Comparison of ENCODE assay signal across 16 cellular contexts in the genomic region with DNA sequence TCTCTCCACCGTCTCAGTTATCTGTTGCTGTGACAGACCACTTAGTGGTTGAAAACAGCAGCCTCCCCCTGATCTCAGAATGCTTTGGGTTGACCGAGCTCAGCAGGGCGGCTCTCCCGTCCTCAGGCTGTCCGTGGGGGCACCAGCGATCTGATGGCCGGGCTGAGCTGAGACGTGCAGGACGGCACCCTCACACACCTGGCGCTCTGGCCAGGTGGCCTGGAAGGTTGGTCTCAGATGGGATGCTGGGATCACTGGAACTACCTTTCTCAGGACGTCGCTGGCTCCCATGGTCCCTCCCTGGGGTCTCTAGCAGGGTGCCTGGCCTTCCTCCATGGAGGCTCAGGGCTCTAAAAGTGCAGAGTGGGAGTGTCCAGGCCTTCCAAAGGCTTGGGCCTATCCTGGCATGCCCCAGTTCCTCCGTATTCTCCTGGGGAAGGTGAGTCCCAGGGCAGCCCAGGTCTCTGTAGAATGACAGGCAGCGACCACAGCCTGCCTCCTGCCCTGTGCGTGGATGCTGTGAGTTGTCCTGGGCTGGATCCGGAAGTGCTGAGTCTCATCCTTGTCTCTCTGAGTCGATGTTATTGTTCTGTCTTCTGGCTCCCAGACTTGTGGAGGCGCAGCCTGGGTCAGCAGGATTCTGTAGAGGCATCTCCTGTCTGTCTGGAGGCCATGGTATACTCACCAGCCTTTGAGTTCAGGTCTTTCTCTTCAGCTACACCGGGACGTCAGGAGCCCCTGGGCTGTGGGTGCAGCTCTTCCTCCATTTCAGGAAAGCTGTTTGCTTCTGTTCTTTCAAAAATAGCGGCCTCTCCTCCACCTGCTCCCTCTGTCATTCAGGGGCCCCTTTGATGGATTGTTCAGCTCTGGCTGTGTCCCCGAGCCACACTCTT. TPM values are rescaled to one million over a fixed set of nuclear protein-coding genes. Genes with fewer than 3 reads are reported as not detected.
DNase-seq lines count a peak whose midpoint lies in the region; ATAC-seq and TF ChIP-seq lines count a peak whose summit lies in the region.
"Had no signal": no experiment of that assay in that cellular context is flagged by ENCODE, and none has a peak within 500 bp of the region (broad histone marks: within the 10 kb centered on the region; RNA-seq: fewer than 3 reads in every experiment).

No MANE protein-coding gene starts in this region.

- no peaks in the 10 kb centered on the region for H4K20me1 ChIP-seq in neural progenitor cell (ENCODE audit: low read depth)

- H3K36me3 ChIP-seq in CD4-positive, CD25-positive, alpha-beta regulatory T cell (ENCODE audit: control insufficient read depth, insufficient read depth, low read length): no peaks in the 10 kb centered on the region
- no peaks in the 10 kb centered on the region for H3K36me3 ChIP-seq in H7 (replicated peaks; ENCODE audit: control insufficient read depth, insufficient read depth, low read length)
- no peaks in the 10 kb centered on the region for H3K36me3 ChIP-seq in neural progenitor cell
- H3K36me3 ChIP-seq: breast epithelium, prostate gland had no signal

- no peak for ATAC-seq in CD4-positive, CD25-positive, alpha-beta regulatory T cell (ENCODE audit: low read depth in 2 of 2)
- ATAC-seq in central memory CD8-positive, alpha-beta T cell (replicated peaks; ENCODE audit: extremely low read depth, poor library complexity, severe bottlenecking): no peak

- TF ChIP-seq CTCF in neural progenitor cell (IDR thresholded peaks at IDR 0.05): no peak

- peaks cover 0 to 1% (median 0%) of the 10 kb centered on the region in 7 donors for H3K9me3 Mint-ChIP-seq in CD4-positive, CD25-positive, alpha-beta regulatory T cell
- H3K9me3 Mint-ChIP-seq in central memory CD8-positive, alpha-beta T cell: no peaks in the 10 kb centered on the region
- no peaks in the 10 kb centered on the region for H3K9me3 Mint-ChIP-seq in neural progenitor cell
- H3K9me3 Mint-ChIP-seq: activated CD4-positive, alpha-beta memory T cell treated with anti-CD3 and anti-CD28 coated beads for 36 hours; endodermal cell had no signal

- no peak for DNase-seq in CD4-positive, CD25-positive, alpha-beta regulatory T cell
- DNase-seq in H7 (peak; percentile 39), neural progenitor cell (ENCODE audit: low spot score) (no peak), DMS114 treated with DMSO at 0.1 percent for 48 hours (lab: John Stamatoyannopoulos, UW; ENCODE audit: unreplicated experiment) (no peak), NCI-H2081 treated with DMSO at 0.1 percent for 48 hours (lab: John Stamatoyannopoulos, UW) (no peak), G401 (ENCODE audit: low spot score) (no peak)
- DNase-seq in central memory CD8-positive, alpha-beta T cell (ENCODE audit: low spot score in 2 of 2): no peak
- DNase-seq: activated CD4-positive, alpha-beta memory T cell treated with anti-CD3 and anti-CD28 coated beads for 36 hours; endodermal cell; foreskin melanocyte; NCI-H1436; NCI-H524; T-helper 9 cell had no signal

- H2AFZ ChIP-seq in neural progenitor cell (replicated peaks): no peak overlapping the region

- H3K27me3 Mint-ChIP-seq in CD4-positive, CD25-positive, alpha-beta regulatory T cell: no peaks in the 10 kb centered on the region
- no peaks in the 10 kb centered on the region for H3K27me3 Mint-ChIP-seq in central memory CD8-positive, alpha-beta T cell
- peaks cover 11% of the 10 kb centered on the region for H3K27me3 Mint-ChIP-seq in neural progenitor cell (ENCODE audit: insufficient read depth, low read depth)
- H3K27me3 Mint-ChIP-seq: B cell had no signal

- no peak overlapping the region for H3K4me2 ChIP-seq in neural progenitor cell

- H3F3A ChIP-seq in neural progenitor cell (ENCODE audit: low read depth): peaks cover 14% of the 10 kb centered on the region

- H3K4me3 ChIP-seq in CD4-positive, CD25-positive, alpha-beta regulatory T cell (ENCODE audit: low read depth, low read length): no peak overlapping the region
- H3K4me3 ChIP-seq in H7 (ENCODE audit: insufficient read depth, low read depth, low read length) (no peak overlapping the region), neural progenitor cell (no peak overlapping the region)
- H3K4me3 ChIP-seq: breast epithelium, prostate gland had no signal

- no peak overlapping the region for H3K4me3 Mint-ChIP-seq in CD4-positive, CD25-positive, alpha-beta regulatory T cell
- no peak overlapping the region for H3K4me3 Mint-ChIP-seq in central memory CD8-positive, alpha-beta T cell
- H3K4me3 Mint-ChIP-seq in neural progenitor cell: no peak overlapping the region
- H3K4me3 Mint-ChIP-seq: activated CD4-positive, alpha-beta memory T cell treated with anti-CD3 and anti-CD28 coated beads for 36 hours; B cell; endodermal cell had no signal

- no peaks in the 10 kb centered on the region for H3K36me3 Mint-ChIP-seq in CD4-positive, CD25-positive, alpha-beta regulatory T cell
- peaks cover 3% of the 10 kb centered on the region for H3K36me3 Mint-ChIP-seq in central memory CD8-positive, alpha-beta T cell (ENCODE audit: insufficient read depth)
- H3K36me3 Mint-ChIP-seq in neural progenitor cell: no peaks in the 10 kb centered on the region
- H3K36me3 Mint-ChIP-seq: activated CD4-positive, alpha-beta memory T cell treated with anti-CD3 and anti-CD28 coated beads for 36 hours had no signal

- peaks cover 4% of the 10 kb centered on the region for H3K4me1 ChIP-seq in CD4-positive, CD25-positive, alpha-beta regulatory T cell (ENCODE audit: control insufficient read depth, insufficient read depth, low read length, poor library complexity, severe bottlenecking)
- H3K4me1 ChIP-seq in neural progenitor cell: peaks cover 9% of the 10 kb centered on the region
- H3K4me1 ChIP-seq: prostate gland had no signal

- H3K27me3 ChIP-seq in CD4-positive, CD25-positive, alpha-beta regulatory T cell (ENCODE audit: control insufficient read depth, insufficient read depth, low read length): no peaks in the 10 kb centered on the region
- H3K27me3 ChIP-seq in H7 (ENCODE audit: control insufficient read depth, insufficient read depth, low read length): no peaks in the 10 kb centered on the region
- no peaks in the 10 kb centered on the region for H3K27me3 ChIP-seq in neural progenitor cell
- H3K27me3 ChIP-seq: breast epithelium had no signal

- H3K4me1 Mint-ChIP-seq in CD4-positive, CD25-positive, alpha-beta regulatory T cell: peaks cover 0 to 8% (median 0%) of the 10 kb centered on the region in 4 donors
- H3K4me1 Mint-ChIP-seq in central memory CD8-positive, alpha-beta T cell: peaks cover 17% of the 10 kb centered on the region
- H3K4me1 Mint-ChIP-seq in neural progenitor cell: peaks cover 9% of the 10 kb centered on the region
- H3K4me1 Mint-ChIP-seq: endodermal cell had no signal

- in situ Hi-C loops in G401 (cut with HindIII; ENCODE audit: low sequenced_read_pairs): no loop called here

- no peak overlapping the region for H3K9ac ChIP-seq in neural progenitor cell

- H3K27ac Mint-ChIP-seq in CD4-positive, CD25-positive, alpha-beta regulatory T cell: peak overlapping the region in 2 of 3 donors; percentile 14 to 72
- H3K27ac Mint-ChIP-seq in central memory CD8-positive, alpha-beta T cell (ENCODE audit: low read depth): peak overlapping the region; percentile 53
- peak overlapping the region; percentile 2 for H3K27ac Mint-ChIP-seq in neural progenitor cell
- H3K27ac Mint-ChIP-seq: activated CD4-positive, alpha-beta memory T cell treated with anti-CD3 and anti-CD28 coated beads for 36 hours; endodermal cell had no signal

- H3K79me2 ChIP-seq in neural progenitor cell (ENCODE audit: low read depth): no peaks in the 10 kb centered on the region

- no peak overlapping the region for H3K27ac ChIP-seq in CD4-positive, CD25-positive, alpha-beta regulatory T cell (ENCODE audit: insufficient read depth, low read length, poor library complexity, severe bottlenecking)
- no peak overlapping the region for H3K27ac ChIP-seq in neural progenitor cell
- H3K27ac ChIP-seq: breast epithelium, prostate gland had no signal

- no peaks in the 10 kb centered on the region for H3K9me3 ChIP-seq in CD4-positive, CD25-positive, alpha-beta regulatory T cell (ENCODE audit: control insufficient read depth in 2 of 2, low read length in 2 of 2)
- H3K9me3 ChIP-seq in neural progenitor cell (ENCODE audit: low read depth): no peaks in the 10 kb centered on the region
- H3K9me3 ChIP-seq: prostate gland had no signal

RNA-seq across cellular contexts. Expression of a gene that starts 12.1 kb away (rescaled TPM):
- 10.9 TPM for total RNA-seq in CD4-positive, CD25-positive, alpha-beta regulatory T cell
- 1 to 10 TPM in 1 of 4 donors, under 1 TPM in 3; 0.56 to 1.4 (median 0.87) TPM for polyA plus RNA-seq in CD4-positive, CD25-positive, alpha-beta regulatory T cell
- total RNA-seq in H7 (2014; rRNA removed; shearing (Covaris generic)): 14.3 and 15.3 TPM in 2 replicates
- 0.34 and 1.5 TPM in 2 replicates for total RNA-seq in neural progenitor cell (ENCODE audit: low replicate concordance)
- total RNA-seq in G401 (2014; rRNA removed; shearing (Covaris generic)): 24.5 and 27.6 TPM in 2 replicates

RNA-seq across cellular contexts. Expression of a gene that starts 52.9 kb away (rescaled TPM):
- total RNA-seq in CD4-positive, CD25-positive, alpha-beta regulatory T cell: 2.6 TPM
- 1 to 10 TPM in 3 of 4 donors, under 1 TPM in 1; 0.67 to 3.3 (median 2.2) TPM for polyA plus RNA-seq in CD4-positive, CD25-positive, alpha-beta regulatory T cell
- 4.0 and 5.7 TPM in 2 replicates for total RNA-seq in H7 (2014; rRNA removed; shearing (Covaris generic))
- total RNA-seq in neural progenitor cell (ENCODE audit: low replicate concordance): 8.0 and 16.9 TPM in 2 replicates
- total RNA-seq in G401 (2014; rRNA removed; shearing (Covaris generic)): 3.7 and 11.0 TPM in 2 replicates

Comparison
In these comparisons a context has a peak if more than half of its experiments do, and no peak if none do; other contexts are left out.
1. H3K27ac Mint-ChIP-seq: peak in every context shown above with its lines; median percentile 53 in central memory CD8-positive, alpha-beta T cell; 43 in CD4-positive, CD25-positive, alpha-beta regulatory T cell; 2 in neural progenitor cell.